33 cellular contexts compared by ENCODE assay signal in genomic region chr2:153433403-153433802, GRCh38. TPM values are rescaled to one million over a fixed set of nuclear protein-coding genes. Genes with fewer than 3 reads are reported as not detected.
"Had no signal": no experiment of that assay in that cellular context is flagged by ENCODE, and none has a peak within 500 bp of the region (broad histone marks: within the 10 kb centered on the region; RNA-seq: fewer than 3 reads in every experiment).

No MANE protein-coding gene starts in this region.

- H3K36me3 ChIP-seq: ascending aorta, cardiac muscle cell had no signal

- ATAC-seq: activated CD8-positive, alpha-beta T cell treated with anti-CD3 and anti-CD28 coated beads for 36 hours; activated naive CD8-positive, alpha-beta T cell treated with anti-CD3 and anti-CD28 coated beads, Interleukin-2, amount 50 U/mL, for 24 hours; activated T-cell treated with anti-CD3 and anti-CD28 coated beads, Interleukin-2, amount 50 U/mL, for 4 hours; activated T-cell treated with anti-CD3 and anti-CD28 coated beads, Interleukin-2, amount 50 U/mL, for 72 hours; activated T-helper 17 cell treated with anti-CD3 and anti-CD28 coated beads, Interleukin-2, amount 50 U/mL, for 72 hours had no signal

- FAIRE-seq: bronchial epithelial cell, TTC549 had no signal

- H3K4me1 ChIP-seq: ascending aorta had no signal

- DNase-seq: activated B cell treated with CpG ODN at 0.5 μM for 24 hours; activated CD4-positive, alpha-beta memory T cell treated with anti-CD3 and anti-CD28 coated beads for 36 hours; activated CD4-positive, alpha-beta T cell treated with anti-CD3 and anti-CD28 coated beads for 4 hours; activated CD4-positive, alpha-beta T cell treated with anti-CD3 and anti-CD28 coated beads, Interleukin-2, amount 10 ng/mL, durations not matched to agents 24 days and 14 days; activated CD4-positive, alpha-beta T cell treated with anti-CD3 and anti-CD28 coated beads, Interleukin-2, amount 50 U/mL, for 1 hour; activated CD4-positive, alpha-beta T cell treated with anti-CD3 and anti-CD28 coated beads, Interleukin-2, amount 50 U/mL, for 4 hours; activated CD4-positive, CD25-positive, alpha-beta regulatory T cell treated with anti-CD3 and anti-CD28 coated beads, Interleukin-2, amount 50 U/mL, for 72 hours; activated CD8-positive, alpha-beta memory T cell treated with anti-CD3 and anti-CD28 coated beads, Interleukin-2, amount 50 U/mL, for 4 hours; activated CD8-positive, alpha-beta T cell treated with anti-CD3 and anti-CD28 coated beads for 36 hours; activated gamma-delta T cell; activated naive CD4-positive, alpha-beta T cell treated with anti-CD3 and anti-CD28 coated beads, Interleukin-2, amount 10 ng/mL, durations not matched to agents 7 days and 5 days; activated naive CD4-positive, alpha-beta T cell treated with Interleukin-2 at 50 U/mL for 16 hours; activated naive CD8-positive, alpha-beta T cell treated with anti-CD3 and anti-CD28 coated beads, Interleukin-2, amount 10 ng/mL, durations not matched to agents 7 days and 5 days; activated naive CD8-positive, alpha-beta T cell treated with anti-CD3 and anti-CD28 coated beads, Interleukin-2, amount 50 U/mL, for 24 hours; activated T-cell treated with anti-CD3 and anti-CD28 coated beads for 4 hours; activated T-cell treated with anti-CD3 and anti-CD28 coated beads, Interleukin-2, amount 50 U/mL, for 1 hour; activated T-cell treated with anti-CD3 and anti-CD28 coated beads, Interleukin-2, amount 50 U/mL, for 4 hours; activated T-cell treated with anti-CD3 and anti-CD28 coated beads, Interleukin-2, amount 50 U/mL, for 72 hours; amygdala; anterior cingulate cortex; caudate nucleus; cerebellar nuclear complex; T-helper 2 cell; T-helper 9 cell had no signal

- H3K27me3 ChIP-seq: ascending aorta, cardiac muscle cell had no signal

- H3K9me3 ChIP-seq: ascending aorta had no signal

- H3K4me3 ChIP-seq: ascending aorta, cardiac muscle cell had no signal

- H3K27ac ChIP-seq: ascending aorta, cardiac muscle cell, VCaP had no signal

RNA-seq across cellular contexts. Expression of gene RPRM, which starts 45.2 kb away (rescaled TPM):
- total RNA-seq: activated B cell treated with CpG ODN at 0.5 μM for 24 hours; activated CD4-positive, alpha-beta memory T cell treated with anti-CD3 and anti-CD28 coated beads for 36 hours; activated CD4-positive, alpha-beta T cell treated with anti-CD3 and anti-CD28 coated beads, Interleukin-2, amount 10 ng/mL, durations not matched to agents 24 days and 14 days; activated CD8-positive, alpha-beta memory T cell treated with anti-CD3 and anti-CD28 coated beads for 36 hours; activated naive CD8-positive, alpha-beta T cell treated with anti-CD3 and anti-CD28 coated beads, Interleukin-2, amount 10 ng/mL, durations not matched to agents 7 days and 5 days; activated T-cell treated with anti-CD3 and anti-CD28 coated beads, Interleukin-2, amount 50 U/mL, for 72 hours; activated T-helper 1 cell treated with anti-CD3 and anti-CD28 coated beads, Interleukin-12 subunit alpha, Interleukin-12 subunit beta, Interleukin-2, Interleukin-4 antibody, amounts not matched to agents 30 ng/mL and 10 ng/mL and 1 ng/mL, durations not matched to agents 14 hours and 24 hours and 36 hours; activated T-helper 17 cell treated with anti-CD3 and anti-CD28 coated beads, Interleukin-2, amount 50 U/mL, for 72 hours; ascending aorta; bronchial epithelial cell; cardiac muscle cell; chondrocyte had no signal
